Comparison of ENCODE assay signal across 8 cellular contexts in the genomic region with DNA sequence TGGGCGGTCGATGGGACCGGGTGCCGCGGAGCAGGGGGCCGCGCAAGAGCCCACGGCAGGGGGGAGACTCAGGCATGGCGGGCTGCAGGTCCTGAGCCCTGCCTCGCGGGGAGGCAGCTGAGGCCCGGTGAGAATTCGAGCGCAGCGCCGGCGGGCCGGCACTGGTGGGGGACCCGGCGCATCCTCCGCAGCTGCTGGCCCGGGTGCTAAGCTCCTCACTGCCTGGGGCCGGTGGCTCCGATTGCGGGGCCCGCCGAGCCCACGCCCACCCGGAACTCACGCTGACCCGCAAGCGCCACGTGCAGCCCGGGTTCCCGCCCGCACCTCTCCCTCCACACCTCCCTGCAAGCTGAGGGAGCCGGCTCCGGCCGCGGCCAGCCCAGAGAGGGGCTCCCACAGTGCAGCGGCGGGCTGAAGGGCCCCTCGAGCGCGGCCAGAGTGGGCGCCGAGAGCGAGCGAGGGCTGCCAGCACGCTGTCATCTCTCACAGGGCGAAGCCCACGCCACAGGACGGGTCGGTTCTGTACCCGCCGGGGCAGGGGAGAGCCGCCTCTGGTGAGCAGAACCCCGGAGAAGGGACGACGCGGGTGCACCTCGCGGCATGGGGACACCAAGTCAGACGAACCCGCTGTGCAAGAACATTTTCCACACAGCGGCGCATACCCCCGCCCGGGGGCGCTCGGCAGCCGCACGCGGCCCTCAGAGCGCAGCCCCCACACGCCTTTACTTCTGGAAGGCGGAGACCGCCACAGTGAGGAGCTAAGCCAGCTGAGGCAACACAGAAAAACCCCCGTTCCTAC. TPM values are rescaled to one million over a fixed set of nuclear protein-coding genes. Genes with fewer than 3 reads are reported as not detected.
DNase-seq lines count a peak whose midpoint lies in the region; ATAC-seq and TF ChIP-seq lines count a peak whose summit lies in the region.

No MANE protein-coding gene starts in this region.

- H3K36me3 ChIP-seq in KMS-11 (ENCODE audit: insufficient read depth) (no peaks in the 10 kb centered on the region), brain microvascular endothelial cell (replicated peaks) (peaks cover 8% of the 10 kb centered on the region), mucosa of stomach (ENCODE audit: control insufficient read depth, insufficient read depth, low read length) (no peaks in the 10 kb centered on the region)

- H3K4me1 ChIP-seq in KMS-11 (ENCODE audit: low read depth, poor library complexity, severe bottlenecking) (peaks cover 7% of the 10 kb centered on the region), mucosa of stomach (ENCODE audit: control insufficient read depth, insufficient read depth, low read length) (peaks cover 53% of the 10 kb centered on the region)

- peak overlapping the region; percentile 50; the same call in 1 of the 2 replicates for H3K4me2 ChIP-seq in KMS-11

- TF ChIP-seq CTCF in AG04450 (IDR thresholded peaks at IDR 0.05; ENCODE audit: low read depth, low read length) (no peak), KMS-11 (conservative IDR thresholded peaks at IDR 0.05; ENCODE audit: low read depth, low read length) (no peak), brain microvascular endothelial cell (IDR thresholded peaks at IDR 0.05; ENCODE audit: low read depth, low read length, missing control alignments) (no peak)

- no peak for DNase-seq in AG04450 (ENCODE audit: low read depth, low spot score)
- no peak for DNase-seq in brain microvascular endothelial cell
- no peak for DNase-seq in A172 (ENCODE audit: low spot score)

- H3K9ac ChIP-seq in KMS-11 (peak overlapping the region; percentile 47; the same call in 1 of the 2 replicates), mucosa of stomach (ENCODE audit: low read length) (peak overlapping the region; percentile 68)

- H3K79me2 ChIP-seq in KMS-11 (ENCODE audit: insufficient read depth, low read depth): peaks cover 17% of the 10 kb centered on the region; the same call in 1 of the 2 replicates

- no peaks in the 10 kb centered on the region for H3K27me3 ChIP-seq in AG04450 (ENCODE audit: control insufficient read depth, insufficient read depth, low read length)
- H3K27me3 ChIP-seq in KMS-11 (ENCODE audit: insufficient read depth, low read depth): no peaks in the 10 kb centered on the region
- H3K27me3 ChIP-seq in brain microvascular endothelial cell (replicated peaks): no peaks in the 10 kb centered on the region
- no peaks in the 10 kb centered on the region for H3K27me3 ChIP-seq in mucosa of stomach (ENCODE audit: control insufficient read depth, insufficient read depth, low read length)

- CTCF ChIA-PET in AG04450 (lab: Charles Lee): interaction anchor here (0.6 to 6.5 kb wide), 4 partner anchors 16 to 75 kb away, joined by 3 to 39 read pairs (median 19); a partner anchor contains a TSS

- H4K20me1 ChIP-seq in KMS-11 (ENCODE audit: insufficient read depth): no peaks in the 10 kb centered on the region

- peak overlapping the region; percentile 52 for H3K27ac ChIP-seq in AG04450 (ENCODE audit: low read depth, low read length)
- peak overlapping the region; percentile 45; the same call in 1 of the 2 replicates for H3K27ac ChIP-seq in KMS-11
- no peak overlapping the region for H3K27ac ChIP-seq in brain microvascular endothelial cell

- peak overlapping the region; percentile 91 for H2AFZ ChIP-seq in KMS-11 (ENCODE audit: low read depth)

- in situ Hi-C loops in brain microvascular endothelial cell (cut with HindIII; ENCODE audit: low pct_ligation_motif_present, low sequenced_read_pairs): no loop called here

- ATAC-seq in GM19463 (IDR thresholded peaks at IDR 0.05; ENCODE audit: unreplicated experiment) (no peak), HG03108 (IDR thresholded peaks at IDR 0.05; ENCODE audit: unreplicated experiment) (no peak), HG03521 (IDR thresholded peaks at IDR 0.05; ENCODE audit: unreplicated experiment) (no peak)

- H3K4me3 ChIP-seq in AG04450 (ENCODE audit: low read depth, low read length): peak overlapping the region; percentile 60
- no peak overlapping the region for H3K4me3 ChIP-seq in KMS-11 (IDR thresholded peaks at IDR 0.05; ENCODE audit: insufficient read depth, low read depth, low read length)
- peak overlapping the region; percentile 99 for H3K4me3 ChIP-seq in brain microvascular endothelial cell (ENCODE audit: low read depth, low read length)
- H3K4me3 ChIP-seq in mucosa of stomach (ENCODE audit: low read length): no peak overlapping the region

- peaks cover 9% of the 10 kb centered on the region; the same call in 1 of the 2 replicates for H3K9me3 ChIP-seq in AG04450 (ENCODE audit: control insufficient read depth, insufficient read depth, low read length)
- no peaks in the 10 kb centered on the region for H3K9me3 ChIP-seq in mucosa of stomach (ENCODE audit: control insufficient read depth, low read length)

- POLR2A ChIA-PET in AG04450 (lab: Yijun Ruan, JAX): interaction anchor here (0.6 to 2.1 kb wide), 9 partner anchors 9 to 234 kb away, joined by 3 to 16 read pairs (median 4); a partner anchor contains a TSS

RNA-seq across cellular contexts. Expression of a gene that starts 1.2 kb away (rescaled TPM):
- 49.7 and 75.3 TPM in 2 replicates for polyA plus RNA-seq in AG04450 (2011; rRNA removed)
- 6.8 and 9.4 TPM in 2 replicates for polyA minus RNA-seq in AG04450 (2011; rRNA and poly(A)+ RNA removed)
- total RNA-seq in A172 (2014; rRNA removed; shearing (Covaris generic)): 187 and 210 TPM in 2 replicates

RNA-seq across cellular contexts. Expression of a gene that starts 27.7 kb away (rescaled TPM):
- 2.8 and 4.2 TPM in 2 replicates for polyA plus RNA-seq in AG04450 (2011; rRNA removed)
- polyA minus RNA-seq in AG04450 (2011; rRNA and poly(A)+ RNA removed): 1.9 and 7.4 TPM in 2 replicates
- 3.4 and 3.7 TPM in 2 replicates for total RNA-seq in A172 (2014; rRNA removed; shearing (Covaris generic))

RNA-seq across cellular contexts. Expression of a gene that starts 43.8 kb away (rescaled TPM):
- polyA plus RNA-seq in AG04450 (2011; rRNA removed): 104 and 129 TPM in 2 replicates
- polyA minus RNA-seq in AG04450 (2011; rRNA and poly(A)+ RNA removed): 162 and 248 TPM in 2 replicates
- total RNA-seq in A172 (2014; rRNA removed; shearing (Covaris generic)): 105 and 107 TPM in 2 replicates

RNA-seq across cellular contexts. Expression of a gene that starts 49.2 kb away (rescaled TPM):
- polyA plus RNA-seq in AG04450 (2011; rRNA removed): 1.6 and 2.5 TPM in 2 replicates
- polyA minus RNA-seq in AG04450 (2011; rRNA and poly(A)+ RNA removed): 3.1 and 4.5 TPM in 2 replicates
- 2.0 and 4.0 TPM in 2 replicates for total RNA-seq in A172 (2014; rRNA removed; shearing (Covaris generic))

Comparison
In these comparisons a context has a peak if more than half of its experiments do, and no peak if none do; other contexts are left out.
1. H3K4me3 ChIP-seq: peak in AG04450 (single experiment) and brain microvascular endothelial cell (single experiment); none in KMS-11 (single experiment) and mucosa of stomach (single experiment).